Comparison of ENCODE assay signal across 28 cellular contexts in the genomic region with DNA sequence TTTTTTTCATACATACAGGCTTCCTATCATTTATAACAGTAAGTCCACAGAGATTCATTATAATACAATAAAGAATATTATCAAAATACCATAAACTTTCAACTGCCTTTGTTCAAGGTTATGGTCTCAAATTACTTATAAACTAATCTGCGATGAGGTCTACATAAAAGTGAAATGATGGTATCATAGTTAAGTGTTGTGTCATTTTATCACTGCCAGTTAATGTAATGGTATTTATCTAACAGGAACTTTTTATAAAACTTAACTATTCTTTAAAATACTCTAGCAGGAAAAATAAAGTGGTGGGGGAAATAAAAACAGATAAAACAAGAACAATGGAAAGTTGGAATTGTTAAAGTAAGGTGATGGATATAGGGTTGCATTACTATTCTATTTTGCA.
"Had no signal": no experiment of that assay in that cellular context is flagged by ENCODE, and none has a peak within 500 bp of the region (broad histone marks: within the 10 kb centered on the region; RNA-seq: fewer than 3 reads in every experiment).

No MANE protein-coding gene starts in this region.

- ATAC-seq: activated naive CD4-positive, alpha-beta T cell treated with anti-CD3 and anti-CD28 coated beads, Interleukin-2, amount 50 U/mL, for 72 hours; activated T-cell treated with anti-CD3 and anti-CD28 coated beads, Interleukin-2, amount 50 U/mL, for 72 hours; effector memory CD8-positive, alpha-beta T cell; gastroesophageal sphincter; WTC11 had no signal

- H3K27ac ChIP-seq: ascending aorta, coronary artery, epithelial cell of prostate, esophagus squamous epithelium, gastroesophageal sphincter, VCaP had no signal

- H3K4me3 ChIP-seq: ascending aorta, coronary artery, esophagus squamous epithelium, gastroesophageal sphincter had no signal

- H3K27me3 ChIP-seq: ascending aorta, esophagus squamous epithelium, gastroesophageal sphincter had no signal

- H3K4me1 ChIP-seq: ascending aorta, esophagus squamous epithelium, gastroesophageal sphincter had no signal

- H3K36me3 Mint-ChIP-seq: activated naive CD4-positive, alpha-beta T cell treated with anti-CD3 and anti-CD28 coated beads, Interleukin-2, amount 10 ng/mL, durations not matched to agents 7 days and 5 days; activated naive CD4-positive, alpha-beta T cell treated with anti-CD3 and anti-CD28 coated beads, Interleukin-2, amount 50 U/mL, for 72 hours; activated naive CD8-positive, alpha-beta T cell treated with anti-CD3 and anti-CD28 coated beads, Interleukin-2, amount 10 ng/mL, durations not matched to agents 7 days and 5 days; brain had no signal

- H3K36me3 ChIP-seq: ascending aorta, gastroesophageal sphincter had no signal

- H3K9me3 ChIP-seq: ascending aorta, esophagus squamous epithelium, gastroesophageal sphincter had no signal

- H3K4me1 Mint-ChIP-seq: activated CD4-positive, alpha-beta memory T cell treated with anti-CD3 and anti-CD28 coated beads, Interleukin-2, amount 10 ng/mL, durations not matched to agents 7 days and 5 days; activated naive CD4-positive, alpha-beta T cell treated with anti-CD3 and anti-CD28 coated beads, Interleukin-2, amount 10 ng/mL, durations not matched to agents 7 days and 5 days; central memory CD8-positive, alpha-beta T cell had no signal

- H3K27ac Mint-ChIP-seq: activated CD4-positive, alpha-beta memory T cell treated with anti-CD3 and anti-CD28 coated beads, Interleukin-2, amount 10 ng/mL, durations not matched to agents 7 days and 5 days; activated CD4-positive, alpha-beta T cell treated with anti-CD3 and anti-CD28 coated beads, Interleukin-2, amount 10 ng/mL, durations not matched to agents 7 days and 5 days; activated naive CD4-positive, alpha-beta T cell treated with anti-CD3 and anti-CD28 coated beads, Interleukin-2, amount 10 ng/mL, durations not matched to agents 7 days and 5 days; activated naive CD4-positive, alpha-beta T cell treated with anti-CD3 and anti-CD28 coated beads, Interleukin-2, amount 50 U/mL, for 72 hours; activated naive CD8-positive, alpha-beta T cell treated with anti-CD3 and anti-CD28 coated beads, Interleukin-2, amount 10 ng/mL, durations not matched to agents 7 days and 5 days; activated T-cell treated with anti-CD3 and anti-CD28 coated beads, Interleukin-2, amount 50 U/mL, for 24 hours; activated T-cell treated with anti-CD3 and anti-CD28 coated beads, Interleukin-2, amount 50 U/mL, for 72 hours; brain; dendritic cell treated with granulocyte-macrophage colony-stimulating factor and Interleukin-4, amounts not matched to agents 40 ng/mL and 50 ng/mL, for 4 days; effector memory CD8-positive, alpha-beta T cell; WTC11 had no signal

- H3K27me3 Mint-ChIP-seq: activated CD4-positive, alpha-beta T cell treated with anti-CD3 and anti-CD28 coated beads, Interleukin-2, amount 10 ng/mL, durations not matched to agents 7 days and 5 days; dendritic cell treated with granulocyte-macrophage colony-stimulating factor and Interleukin-4, amounts not matched to agents 40 ng/mL and 50 ng/mL, for 4 days had no signal

- DNase-seq: activated CD4-positive, alpha-beta memory T cell treated with anti-CD3 and anti-CD28 coated beads, Interleukin-2, amount 10 ng/mL, durations not matched to agents 7 days and 5 days; activated CD4-positive, alpha-beta T cell treated with anti-CD3 and anti-CD28 coated beads for 1 hour; activated CD4-positive, alpha-beta T cell treated with anti-CD3 and anti-CD28 coated beads for 4 hours; activated CD4-positive, alpha-beta T cell treated with anti-CD3 and anti-CD28 coated beads, Interleukin-2, amount 10 ng/mL, durations not matched to agents 7 days and 5 days; activated CD4-positive, alpha-beta T cell treated with anti-CD3 and anti-CD28 coated beads, Interleukin-2, amount 50 U/mL, for 4 hours; activated CD8-positive, alpha-beta memory T cell treated with anti-CD3 and anti-CD28 coated beads, Interleukin-2, amount 50 U/mL, for 48 hours; activated gamma-delta T cell; activated naive CD4-positive, alpha-beta T cell; activated naive CD4-positive, alpha-beta T cell treated with anti-CD3 and anti-CD28 coated beads, Interleukin-2, amount 10 ng/mL, durations not matched to agents 7 days and 5 days; activated naive CD8-positive, alpha-beta T cell treated with anti-CD3 and anti-CD28 coated beads, Interleukin-2, amount 10 ng/mL, durations not matched to agents 7 days and 5 days; activated T-cell treated with anti-CD3 and anti-CD28 coated beads for 4 hours; activated T-cell treated with anti-CD3 and anti-CD28 coated beads, Interleukin-2, amount 50 U/mL, for 24 hours; activated T-cell treated with anti-CD3 and anti-CD28 coated beads, Interleukin-2, amount 50 U/mL, for 72 hours; effector CD4-positive, alpha-beta T cell; effector memory CD8-positive, alpha-beta T cell; esophagus squamous epithelium; foreskin melanocyte; T-helper 2 cell had no signal

- H3K4me3 Mint-ChIP-seq: activated CD4-positive, alpha-beta memory T cell treated with anti-CD3 and anti-CD28 coated beads, Interleukin-2, amount 10 ng/mL, durations not matched to agents 7 days and 5 days; activated CD4-positive, alpha-beta T cell treated with anti-CD3 and anti-CD28 coated beads, Interleukin-2, amount 10 ng/mL, durations not matched to agents 7 days and 5 days; activated naive CD4-positive, alpha-beta T cell treated with anti-CD3 and anti-CD28 coated beads, Interleukin-2, amount 10 ng/mL, durations not matched to agents 7 days and 5 days; activated naive CD8-positive, alpha-beta T cell treated with anti-CD3 and anti-CD28 coated beads, Interleukin-2, amount 10 ng/mL, durations not matched to agents 7 days and 5 days; activated T-cell treated with anti-CD3 and anti-CD28 coated beads, Interleukin-2, amount 50 U/mL, for 24 hours; activated T-cell treated with anti-CD3 and anti-CD28 coated beads, Interleukin-2, amount 50 U/mL, for 72 hours; brain; central memory CD8-positive, alpha-beta T cell; dendritic cell treated with granulocyte-macrophage colony-stimulating factor and Interleukin-4, amounts not matched to agents 40 ng/mL and 50 ng/mL, for 4 days; effector memory CD8-positive, alpha-beta T cell; WTC11 had no signal

- H3K9me3 Mint-ChIP-seq: activated CD4-positive, alpha-beta T cell treated with anti-CD3 and anti-CD28 coated beads, Interleukin-2, amount 10 ng/mL, durations not matched to agents 7 days and 5 days; activated naive CD4-positive, alpha-beta T cell treated with anti-CD3 and anti-CD28 coated beads, Interleukin-2, amount 10 ng/mL, durations not matched to agents 7 days and 5 days; activated naive CD4-positive, alpha-beta T cell treated with anti-CD3 and anti-CD28 coated beads, Interleukin-2, amount 50 U/mL, for 72 hours; activated T-cell treated with anti-CD3 and anti-CD28 coated beads, Interleukin-2, amount 50 U/mL, for 24 hours; brain; central memory CD8-positive, alpha-beta T cell; dendritic cell treated with granulocyte-macrophage colony-stimulating factor and Interleukin-4, amounts not matched to agents 40 ng/mL and 50 ng/mL, for 4 days; effector memory CD8-positive, alpha-beta T cell had no signal
